1 cellular context compared by ENCODE assay signal in genomic region chr12:68792952-68793351, GRCh38.
A peak's percentile ranks its signal among the peaks of the same experiment; 100 is the strongest.
TF ChIP-seq lines count a peak whose summit lies in the region.

No MANE protein-coding gene starts in this region.

TF ChIP-seq in K562, 482 proteins besides CTCF, POLR2A, EP300 and RAD21 (continued from another document):
- TF ChIP-seq ZFP36 (IDR thresholded peaks at IDR 0.05; ENCODE audit: low read depth, low read length, partially characterized antibody) (no peak), MBD2 (IDR thresholded peaks at IDR 0.05; ENCODE audit: borderline replicate concordance, low read depth) (peak; percentile 77; the same call in 1 of the 2 replicates), ASH1L (IDR thresholded peaks at IDR 0.05; ENCODE audit: borderline replicate concordance, low read depth, partially characterized antibody) (peak; percentile 65), FOXP1 (CRISPR knock-in tag; IDR thresholded peaks at IDR 0.05) (no peak), FOS (IDR thresholded peaks at IDR 0.05; ENCODE audit: extremely low read depth, insufficient read length) (peak; percentile 66), POLR2H (tag; IDR thresholded peaks at IDR 0.05; ENCODE audit: low read depth) (no peak)
- TF ChIP-seq, protein P1, sequence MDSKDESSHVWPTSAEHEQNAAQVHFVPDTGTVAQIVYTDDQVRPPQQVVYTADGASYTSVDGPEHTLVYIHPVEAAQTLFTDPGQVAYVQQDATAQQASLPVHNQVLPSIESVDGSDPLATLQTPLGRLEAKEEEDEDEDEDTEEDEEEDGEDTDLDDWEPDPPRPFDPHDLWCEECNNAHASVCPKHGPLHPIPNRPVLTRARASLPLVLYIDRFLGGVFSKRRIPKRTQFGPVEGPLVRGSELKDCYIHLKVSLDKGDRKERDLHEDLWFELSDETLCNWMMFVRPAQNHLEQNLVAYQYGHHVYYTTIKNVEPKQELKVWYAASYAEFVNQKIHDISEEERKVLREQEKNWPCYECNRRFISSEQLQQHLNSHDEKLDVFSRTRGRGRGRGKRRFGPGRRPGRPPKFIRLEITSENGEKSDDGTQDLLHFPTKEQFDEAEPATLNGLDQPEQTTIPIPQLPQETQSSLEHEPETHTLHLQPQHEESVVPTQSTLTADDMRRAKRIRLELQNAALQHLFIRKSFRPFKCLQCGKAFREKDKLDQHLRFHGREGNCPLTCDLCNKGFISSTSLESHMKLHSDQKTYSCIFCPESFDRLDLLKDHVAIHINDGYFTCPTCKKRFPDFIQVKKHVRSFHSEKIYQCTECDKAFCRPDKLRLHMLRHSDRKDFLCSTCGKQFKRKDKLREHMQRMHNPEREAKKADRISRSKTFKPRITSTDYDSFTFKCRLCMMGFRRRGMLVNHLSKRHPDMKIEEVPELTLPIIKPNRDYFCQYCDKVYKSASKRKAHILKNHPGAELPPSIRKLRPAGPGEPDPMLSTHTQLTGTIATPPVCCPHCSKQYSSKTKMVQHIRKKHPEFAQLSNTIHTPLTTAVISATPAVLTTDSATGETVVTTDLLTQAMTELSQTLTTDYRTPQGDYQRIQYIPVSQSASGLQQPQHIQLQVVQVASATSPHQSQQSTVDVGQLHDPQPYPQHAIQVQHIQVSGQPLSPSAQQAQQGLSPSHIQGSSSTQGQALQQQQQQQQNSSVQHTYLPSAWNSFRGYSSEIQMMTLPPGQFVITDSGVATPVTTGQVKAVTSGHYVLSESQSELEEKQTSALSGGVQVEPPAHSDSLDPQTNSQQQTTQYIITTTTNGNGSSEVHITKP (IDR thresholded peaks at IDR 0.05; ENCODE audit: partially characterized antibody), result peak; percentile 89
TF ChIP-seq in K562: peak in this region for 7.
